ENCODE assay signal across 19 cellular contexts in the genomic region with DNA sequence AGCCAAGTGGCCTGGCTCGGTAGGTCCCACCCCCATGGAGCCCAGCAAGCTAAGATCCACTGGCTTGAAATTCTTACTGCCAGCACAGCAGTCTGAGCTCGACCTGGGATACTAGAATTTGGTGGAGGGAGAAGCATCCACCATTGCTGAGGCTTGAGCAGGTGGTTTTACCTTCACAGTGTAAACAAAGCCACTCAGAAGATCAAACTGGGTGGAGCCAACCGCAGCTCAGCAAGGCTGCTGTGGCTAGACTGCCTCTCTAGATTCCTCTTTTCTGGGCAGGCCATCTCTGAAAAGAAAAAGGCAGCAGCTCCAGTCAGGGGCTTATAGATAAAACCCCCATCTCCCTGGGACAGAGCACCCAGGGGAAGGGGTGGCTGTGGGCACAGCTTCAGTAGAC. TPM values are rescaled to one million over a fixed set of nuclear protein-coding genes. Genes with fewer than 3 reads are reported as not detected.
DNase-seq lines count a peak whose midpoint lies in the region; ATAC-seq lines count a peak whose summit lies in the region.
"Had no signal": no experiment of that assay in that cellular context is flagged by ENCODE, and none has a peak within 500 bp of the region (broad histone marks: within the 10 kb centered on the region; RNA-seq: fewer than 3 reads in every experiment).

No MANE protein-coding gene starts in this region.

- CTCF ChIA-PET in CD4-positive, alpha-beta memory T cell (lab: Charles Lee; ENCODE audit: partially characterized antibody) = interaction anchor here (0.8 to 1.8 kb wide), 6 partner anchors 11 to 99 kb away, joined by 3 to 13 read pairs (median 4); no protein-coding TSS in a partner anchor

- H3K4me1 Mint-ChIP-seq in CD4-positive, alpha-beta memory T cell = peaks cover 31 to 63% (median 47%) of the 10 kb centered on the region in 4 donors
- H3K4me1 Mint-ChIP-seq in T-helper 1 cell treated with Interleukin-12 subunit alpha and Interleukin-12 subunit beta and Interleukin-4 antibody, amounts not matched to agents 30 μg/mL and 1 μg/mL, for 36 hours (ENCODE audit: low read depth) = peaks cover 26% of the 10 kb centered on the region

- no peaks in the 10 kb centered on the region for H3K27me3 Mint-ChIP-seq in CD4-positive, alpha-beta memory T cell
- H3K27me3 Mint-ChIP-seq in T-helper 1 cell treated with Interleukin-12 subunit alpha and Interleukin-12 subunit beta and Interleukin-4 antibody, amounts not matched to agents 30 μg/mL and 1 μg/mL, for 36 hours (ENCODE audit: low read depth) = no peaks in the 10 kb centered on the region

- H3K36me3 ChIP-seq in CD4-positive, alpha-beta memory T cell (ENCODE audit: insufficient read depth, low read length) = peaks cover 17% of the 10 kb centered on the region

- peak overlapping the region; percentile 53 to 95 (median 80) for H3K27ac Mint-ChIP-seq in CD4-positive, alpha-beta memory T cell
- H3K27ac Mint-ChIP-seq in T-helper 1 cell treated with Interleukin-12 subunit alpha and Interleukin-12 subunit beta and Interleukin-4 antibody, amounts not matched to agents 30 μg/mL and 1 μg/mL, for 36 hours = peak overlapping the region; percentile 41

- intact Hi-C loops in CD4-positive, alpha-beta memory T cell (cut with micrococcal nuclease) = no loop called here

- peak overlapping the region; percentile 12 for H3K27ac ChIP-seq in CD4-positive, alpha-beta memory T cell (ENCODE audit: low read depth, low read length)
- H3K27ac ChIP-seq: left lung, transverse colon, VCaP had no signal

- peaks cover 31% of the 10 kb centered on the region for H3K4me1 ChIP-seq in CD4-positive, alpha-beta memory T cell (ENCODE audit: insufficient read depth, low read length)

- peak overlapping the region in 7 of 8 donors; percentile 5 to 56 (median 33) for H3K4me3 Mint-ChIP-seq in CD4-positive, alpha-beta memory T cell
- H3K4me3 Mint-ChIP-seq in T-helper 1 cell treated with Interleukin-12 subunit alpha and Interleukin-12 subunit beta and Interleukin-4 antibody, amounts not matched to agents 30 μg/mL and 1 μg/mL, for 36 hours = no peak overlapping the region
- H3K4me3 Mint-ChIP-seq: CD14-positive monocyte had no signal

- H3K27me3 ChIP-seq in CD4-positive, alpha-beta memory T cell (ENCODE audit: insufficient read depth, low read length) = no peaks in the 10 kb centered on the region
- H3K27me3 ChIP-seq: left lung, transverse colon had no signal

- DNase-seq in activated CD4-positive, alpha-beta T cell treated with anti-CD3 and anti-CD28 coated beads, Interleukin-2, amount 50 U/mL, for 1 hour = peak; percentile 46
- DNase-seq in activated CD4-positive, alpha-beta T cell treated with anti-CD3 and anti-CD28 coated beads for 48 hours = no peak
- peak; percentile 34 to 56 (median 40) for DNase-seq in CD4-positive, alpha-beta memory T cell
- DNase-seq in effector CD8-positive, alpha-beta T cell (lab: John Stamatoyannopoulos, UW) = peak; percentile 4
- no peak for DNase-seq in GF-D8 (lab: John Stamatoyannopoulos, UW)
- no peak for DNase-seq in NCI-H1694 treated with DMSO at 0.1 percent for 48 hours (lab: John Stamatoyannopoulos, UW)
- DNase-seq: ACHN, amygdala, caudate nucleus, GOT3, NCI-H146, transverse colon had no signal

- H3K9me3 ChIP-seq in CD4-positive, alpha-beta memory T cell (ENCODE audit: control insufficient read depth in 1 of 2, low read length in 2 of 2) = no peaks in the 10 kb centered on the region
- H3K9me3 ChIP-seq: left lung, transverse colon had no signal

- POLR2A ChIA-PET in CD4-positive, alpha-beta memory T cell (lab: Charles Lee; ENCODE audit: partially characterized antibody) = interaction anchor here (1.1 to 2.0 kb wide), 4 partner anchors 10 to 47 kb away, joined by 5 to 8 read pairs (median 8); partner anchors contain the start of gene LPXN

- H3K36me3 Mint-ChIP-seq in CD4-positive, alpha-beta memory T cell = peaks cover 60 to 76% of the 10 kb centered on the region in 2 donors
- peaks cover 64% of the 10 kb centered on the region for H3K36me3 Mint-ChIP-seq in T-helper 1 cell treated with Interleukin-12 subunit alpha and Interleukin-12 subunit beta and Interleukin-4 antibody, amounts not matched to agents 30 μg/mL and 1 μg/mL, for 36 hours (ENCODE audit: low read depth)

- no peak for ATAC-seq in HG02588 (IDR thresholded peaks at IDR 0.05; ENCODE audit: unreplicated experiment)
- ATAC-seq: left lung, Right ventricle myocardium inferior had no signal

- H3K9me3 Mint-ChIP-seq in CD4-positive, alpha-beta memory T cell = peaks cover 0 to 3% (median 0%) of the 10 kb centered on the region in 8 donors
- no peaks in the 10 kb centered on the region for H3K9me3 Mint-ChIP-seq in T-helper 1 cell treated with Interleukin-12 subunit alpha and Interleukin-12 subunit beta and Interleukin-4 antibody, amounts not matched to agents 30 μg/mL and 1 μg/mL, for 36 hours

- no peak overlapping the region for H3K4me3 ChIP-seq in CD4-positive, alpha-beta memory T cell (ENCODE audit: low read length in 2 of 2)
- H3K4me3 ChIP-seq: left lung, transverse colon had no signal

RNA-seq across cellular contexts. Expression of gene OR5B21, which starts 22.3 kb away (rescaled TPM):
- under 1 TPM; 0.61 to 0.99 TPM for total RNA-seq in CD4-positive, alpha-beta memory T cell
- polyA plus RNA-seq in CD4-positive, alpha-beta memory T cell = not detected
- total RNA-seq: Daoy, Right ventricle myocardium inferior, transverse colon had no signal
- polyA plus RNA-seq: CD14-positive monocyte had no signal

RNA-seq across cellular contexts. Expression of gene LPXN, which starts 45.4 kb away (rescaled TPM):
- 100 to 1,000 TPM; 138 to 147 TPM for total RNA-seq in CD4-positive, alpha-beta memory T cell
- polyA plus RNA-seq in CD4-positive, alpha-beta memory T cell = 100 to 1,000 TPM; 251 to 281 TPM

RNA-seq across cellular contexts. Expression of gene ZFP91, which starts 48.6 kb away (rescaled TPM):
- total RNA-seq in CD4-positive, alpha-beta memory T cell = 10 to 100 TPM; 38.0 to 38.4 TPM
- polyA plus RNA-seq in CD4-positive, alpha-beta memory T cell = 1 to 10 TPM; 3.8 to 7.3 TPM

Comparison
In these comparisons a context has a peak if more than half of its experiments do, and no peak if none do; other contexts are left out.
1. DNase-seq: peak in activated CD4-positive, alpha-beta T cell treated with anti-CD3 and anti-CD28 coated beads, Interleukin-2, amount 50 U/mL, for 1 hour (single experiment), CD4-positive, alpha-beta memory T cell (5 of 5) and effector CD8-positive, alpha-beta T cell (single experiment); none in activated CD4-positive, alpha-beta T cell treated with anti-CD3 and anti-CD28 coated beads for 48 hours (single experiment), GF-D8 (single experiment) and NCI-H1694 treated with DMSO at 0.1 percent for 48 hours (single experiment).